Comparison of ENCODE assay signal across 9 cellular contexts in the genomic region with DNA sequence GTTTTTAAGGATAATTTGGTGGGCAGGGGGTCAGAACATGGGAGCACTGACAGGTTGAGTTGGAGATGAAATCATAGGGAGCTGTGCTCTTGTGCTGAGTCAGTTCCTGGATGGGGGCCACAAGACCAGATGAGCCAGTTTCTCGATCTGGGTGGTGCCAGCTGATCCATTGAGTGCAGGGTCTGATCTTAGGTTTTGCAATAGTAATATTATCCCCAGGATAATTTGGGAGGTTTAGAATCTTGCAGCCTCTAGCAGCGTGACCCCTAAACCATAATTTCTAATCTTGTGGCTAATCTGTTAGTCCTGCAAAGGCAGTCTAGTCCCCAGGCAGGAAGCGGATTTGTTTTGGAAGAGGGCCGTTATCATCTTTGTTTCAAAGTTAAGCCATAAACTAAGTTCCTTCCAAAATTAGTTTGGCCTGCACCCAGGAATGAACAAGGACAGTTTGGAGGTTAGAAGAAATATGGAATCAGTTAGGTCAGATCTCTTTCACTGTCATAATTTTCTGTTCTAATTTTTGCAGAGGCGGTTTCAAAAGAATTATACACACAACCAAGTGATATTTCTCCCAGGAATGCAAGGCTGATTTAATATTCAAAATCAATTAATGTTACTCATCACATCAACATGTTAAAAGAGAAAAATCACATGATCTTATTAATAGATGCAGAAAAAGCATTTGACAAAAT. TPM values are rescaled to one million over a fixed set of nuclear protein-coding genes. Genes with fewer than 3 reads are reported as not detected.
A peak's percentile ranks its signal among the peaks of the same experiment; 100 is the strongest.
DNase-seq lines count a peak whose midpoint lies in the region; ATAC-seq, FAIRE-seq and TF ChIP-seq lines count a peak whose summit lies in the region.
"Had no signal": no experiment of that assay in that cellular context is flagged by ENCODE, and none has a peak within 500 bp of the region (broad histone marks: within the 10 kb centered on the region; RNA-seq: fewer than 3 reads in every experiment).

No MANE protein-coding gene starts in this region.

- no peaks in the 10 kb centered on the region for H3K23me2 ChIP-seq in H1 (ENCODE audit: low read depth, low read length)

- H3K4me1 Mint-ChIP-seq in activated CD4-positive, alpha-beta T cell treated with anti-CD3 and anti-CD28 coated beads, Interleukin-2, amount 10 ng/mL, durations not matched to agents 7 days and 5 days = peaks cover 7% of the 10 kb centered on the region
- H3K4me1 Mint-ChIP-seq: activated naive CD4-positive, alpha-beta T cell treated with anti-CD3 and anti-CD28 coated beads, Interleukin-2, amount 50 U/mL, for 24 hours had no signal

- 0 out of 2 replicates have a peak overlapping the region, but pooled peaks have one; percentile 11 for H2AFZ ChIP-seq in H1 (ENCODE audit: low read length)

- no peak overlapping the region for H2BK12ac ChIP-seq in H1 (ENCODE audit: low read depth, low read length)

- H4K91ac ChIP-seq in H1 (replicated peaks; ENCODE audit: insufficient read length, low read length) = no peak overlapping the region

- H3K4me3 ChIP-seq in H1 (ENCODE audit: extremely low read depth in 1 of 4, insufficient read depth in 2 of 4, low read depth in 3 of 4, low read length in 4 of 4) = no peak overlapping the region
- H3K4me3 ChIP-seq in mucosa of descending colon = no peak overlapping the region

- H3K27ac Mint-ChIP-seq in activated CD4-positive, alpha-beta T cell treated with anti-CD3 and anti-CD28 coated beads, Interleukin-2, amount 10 ng/mL, durations not matched to agents 7 days and 5 days = no peak overlapping the region
- H3K27ac Mint-ChIP-seq: activated naive CD4-positive, alpha-beta T cell treated with anti-CD3 and anti-CD28 coated beads, Interleukin-2, amount 50 U/mL, for 24 hours had no signal

- 80% methylated on average over 5 of the region's 5 CpGs; no CpG with 5 or more reads in 1 of the 2 experiments for WGBS in H1 (ENCODE audit: extremely low coverage in 1 of 2, insufficient coverage in 1 of 2, insufficient read length in 1 of 2, insufficient replicate concordance in 2 of 2, low coverage in 1 of 2, low lambda C conversion rate in 2 of 2, missing lambda C conversion rate in 1 of 2), 2 experiments

- H3K36me3 ChIP-seq in H1 (ENCODE audit: control insufficient read depth in 2 of 4, insufficient read depth in 4 of 4, low read length in 3 of 4) = no peaks in the 10 kb centered on the region
- no peaks in the 10 kb centered on the region for H3K36me3 ChIP-seq in mucosa of descending colon (ENCODE audit: low read depth)

- H2BK120ac ChIP-seq in H1 (replicated peaks; ENCODE audit: low read depth, low read length) = no peak overlapping the region

- H3K23ac ChIP-seq in H1 (ENCODE audit: insufficient read length) = no peak overlapping the region

- TF ChIP-seq CTCF in H1 (IDR thresholded peaks at IDR 0.05; ENCODE audit: control extremely low read depth in 1 of 3, insufficient read depth in 1 of 3, low read depth in 1 of 3, low read length in 3 of 3) = no peak
- no peak for TF ChIP-seq CTCF in mucosa of descending colon (IDR thresholded peaks at IDR 0.05)

- no peak for TF ChIP-seq EP300 in H1 (IDR thresholded peaks at IDR 0.05; ENCODE audit: borderline replicate concordance in 1 of 2, low read depth in 2 of 2, low read length in 2 of 2)

- no peak overlapping the region for H2AK5ac ChIP-seq in H1 (ENCODE audit: low read depth, low read length)

- no peaks in the 10 kb centered on the region; a peak in 1 of 4 replicates for H3K9me3 ChIP-seq in H1 (ENCODE audit: insufficient read depth in 2 of 2, low read depth in 1 of 2, low read length in 1 of 2)
- no peaks in the 10 kb centered on the region for H3K9me3 ChIP-seq in mucosa of descending colon

- no peak for TF ChIP-seq RAD21 in H1 (IDR thresholded peaks at IDR 0.05 in 1 of 2, conservative IDR thresholded peaks at IDR 0.05 in 1 of 2; ENCODE audit: low read depth in 2 of 2, low read length in 2 of 2)

- POLR2A ChIA-PET in H1 (lab: Charles Lee; ENCODE audit: partially characterized antibody) = interaction anchor here (0.6 kb wide), 1 partner anchor 24 kb away, joined by 3 read pairs; no protein-coding TSS in a partner anchor
- POLR2A ChIA-PET in activated CD4-positive, alpha-beta T cell treated with anti-CD3 and anti-CD28 coated beads, Interleukin-2, amount 10 ng/mL, durations not matched to agents 7 days and 5 days (lab: Charles Lee) = no interaction called here

- no peak overlapping the region for H3K27ac ChIP-seq in H1 (ENCODE audit: low read depth, low read length)

- no peak overlapping the region; a peak in 1 of 7 replicates for H3K9ac ChIP-seq in H1 (replicated peaks in 1 of 4; ENCODE audit: extremely low read depth in 1 of 4, low read depth in 3 of 4, low read length in 3 of 4)

- H4K20me1 ChIP-seq in H1 (replicated peaks in 1 of 2; ENCODE audit: control insufficient read depth in 1 of 2, insufficient read depth in 2 of 2, low read length in 2 of 2) = no peaks in the 10 kb centered on the region

- H3K36me3 Mint-ChIP-seq in activated CD4-positive, alpha-beta T cell treated with anti-CD3 and anti-CD28 coated beads, Interleukin-2, amount 10 ng/mL, durations not matched to agents 7 days and 5 days (ENCODE audit: low read depth) = no peaks in the 10 kb centered on the region
- H3K36me3 Mint-ChIP-seq: activated naive CD4-positive, alpha-beta T cell treated with anti-CD3 and anti-CD28 coated beads, Interleukin-2, amount 50 U/mL, for 24 hours had no signal

- H3K56ac ChIP-seq in H1 (replicated peaks; ENCODE audit: insufficient read length, low read depth, low read length) = no peak overlapping the region

- no peak for TF ChIP-seq POLR2A in H1 (IDR thresholded peaks at IDR 0.05; ENCODE audit: control extremely low read depth in 1 of 2, low read depth in 2 of 2, low read length in 2 of 2)

- H3K4ac ChIP-seq in H1 (replicated peaks; ENCODE audit: insufficient read length, low read depth, low read length) = no peak overlapping the region

- H2BK15ac ChIP-seq in H1 (ENCODE audit: low read length) = no peak overlapping the region

- CTCF ChIA-PET in H1 (lab: Charles Lee; ENCODE audit: partially characterized antibody) = interaction anchor here (0.9 kb wide), 1 partner anchor 87 kb away, joined by 7 read pairs; no protein-coding TSS in a partner anchor
- CTCF ChIA-PET in activated CD4-positive, alpha-beta T cell treated with anti-CD3 and anti-CD28 coated beads, Interleukin-2, amount 10 ng/mL, durations not matched to agents 7 days and 5 days (lab: Charles Lee) = interaction anchor here (0.6 kb wide), 1 partner anchor 428 kb away, joined by 3 read pairs; no protein-coding TSS in a partner anchor

- FAIRE-seq in H1 (lab: Jason Lieb, UNC) = no peak

- H3K27me3 Mint-ChIP-seq in activated CD4-positive, alpha-beta T cell treated with anti-CD3 and anti-CD28 coated beads, Interleukin-2, amount 10 ng/mL, durations not matched to agents 7 days and 5 days = peaks cover 19% of the 10 kb centered on the region
- H3K27me3 Mint-ChIP-seq: activated naive CD4-positive, alpha-beta T cell treated with anti-CD3 and anti-CD28 coated beads, Interleukin-2, amount 50 U/mL, for 24 hours had no signal

- no peak overlapping the region for H3K14ac ChIP-seq in H1 (ENCODE audit: insufficient read length)

- H3K4me3 Mint-ChIP-seq in activated CD4-positive, alpha-beta T cell treated with anti-CD3 and anti-CD28 coated beads, Interleukin-2, amount 10 ng/mL, durations not matched to agents 7 days and 5 days = no peak overlapping the region
- H3K4me3 Mint-ChIP-seq: activated naive CD4-positive, alpha-beta T cell treated with anti-CD3 and anti-CD28 coated beads, Interleukin-2, amount 50 U/mL, for 24 hours had no signal

- no peak overlapping the region; the same call in 1 of the 2 replicates for H3K18ac ChIP-seq in H1 (ENCODE audit: extremely low read depth, low read length)

- ATAC-seq in mucosa of descending colon = no peak

- H3K79me1 ChIP-seq in H1 (ENCODE audit: low read depth, low read length) = no peaks in the 10 kb centered on the region

- H3K4me1 ChIP-seq in H1 (replicated peaks in 1 of 4; ENCODE audit: control insufficient read depth in 3 of 4, insufficient read depth in 4 of 4, low read length in 3 of 4) (peaks cover 0 to 4% (median 3%) of the 10 kb centered on the region in 4 experiments; a peak in 2 of 7 replicates), mucosa of descending colon (ENCODE audit: low read depth) (peaks cover 3% of the 10 kb centered on the region)

- peak; percentile 2 for DNase-seq in D341Med (ENCODE audit: low spot score)
- peak; percentile 56 for DNase-seq in NCI-H1694 (lab: John Stamatoyannopoulos, UW)
- DNase-seq in H1 (ENCODE audit: low read depth in 1 of 2, low spot score in 2 of 2) = no peak
- peak in 2 of 3 donors; percentile 48 to 53 for DNase-seq in mucosa of descending colon
- DNase-seq in SHP77 (lab: John Stamatoyannopoulos, UW) = no peak
- DNase-seq in stimulated activated CD4-positive, alpha-beta T cell treated with anti-CD3 and anti-CD28 coated beads, Interleukin-2, amount 100 ng/mL, for 48 hours = no peak
- no peak for DNase-seq in activated effector memory CD4-positive, alpha-beta T cell treated with Interleukin-2 at 50 U/mL for 16 hours
- DNase-seq in activated CD4-positive, alpha-beta T cell treated with anti-CD3 and anti-CD28 coated beads, Interleukin-2, amount 10 ng/mL, durations not matched to agents 7 days and 5 days = no peak

- no peak overlapping the region for H3K4me2 ChIP-seq in H1 (ENCODE audit: insufficient read depth in 1 of 2, low read depth in 2 of 2, low read length in 2 of 2)

- H4K8ac ChIP-seq in H1 (ENCODE audit: extremely low read depth, insufficient read depth, low read length) = no peak overlapping the region

- intact Hi-C loops in mucosa of descending colon (cut with DNase I, micrococcal nuclease) = no loop called here

- no peak overlapping the region for H4K5ac ChIP-seq in H1 (ENCODE audit: insufficient read length, low read depth, low read length)

- H3K9me3 Mint-ChIP-seq in activated CD4-positive, alpha-beta T cell treated with anti-CD3 and anti-CD28 coated beads, Interleukin-2, amount 10 ng/mL, durations not matched to agents 7 days and 5 days = no peaks in the 10 kb centered on the region
- H3K9me3 Mint-ChIP-seq: activated naive CD4-positive, alpha-beta T cell treated with anti-CD3 and anti-CD28 coated beads, Interleukin-2, amount 50 U/mL, for 24 hours had no signal

- H3K27me3 ChIP-seq in H1 (replicated peaks in 1 of 4; ENCODE audit: control insufficient read depth in 3 of 4, extremely low read depth in 1 of 4, insufficient read depth in 3 of 4, low read length in 3 of 4) = no peaks in the 10 kb centered on the region

- no peak overlapping the region for H2BK20ac ChIP-seq in H1 (ENCODE audit: low read length)

- no peak overlapping the region for H2BK5ac ChIP-seq in H1 (ENCODE audit: low read depth, low read length)

- no peaks in the 10 kb centered on the region for H3K79me2 ChIP-seq in H1 (ENCODE audit: control insufficient read depth in 1 of 2, insufficient read depth in 2 of 2, low read length in 2 of 2)

RNA-seq across cellular contexts. Expression of gene DBI, which starts 23.0 kb away (rescaled TPM):
- 180 and 186 TPM in 2 replicates for total RNA-seq in H1 (2021; fragmentation: NEBNext Ultra II Directional; extraction: Animal tissue kit (Norgen Biotek cat#: 25700))
- 116 and 212 TPM in 2 replicates for polyA plus RNA-seq in H1 (2011; rRNA removed)
- 295 TPM for polyA plus RNA-seq in H1 (2011; cell fraction: cytosol; rRNA removed)
- 74.9 TPM for polyA plus RNA-seq in H1 (2011; cell fraction: nucleus; rRNA removed)
- polyA plus RNA-seq in H1 (2012, experiment 1 of 2) = 342 to 401 TPM (median 370 TPM) in 4 replicates
- polyA plus RNA-seq in H1 (2012, experiment 2 of 2) = 377 TPM
- polyA plus RNA-seq in H1 (2013, experiment 1 of 2) = 716 TPM
- 804 TPM for polyA plus RNA-seq in H1 (2013, experiment 2 of 2)
- 61.1 and 68.3 TPM in 2 replicates for polyA minus RNA-seq in H1 (2011; rRNA and poly(A)+ RNA removed)
- polyA minus RNA-seq in H1 (2011; cell fraction: cytosol; rRNA and poly(A)+ RNA removed) = 41.0 TPM
- 85.9 TPM for polyA minus RNA-seq in H1 (2011; cell fraction: nucleus; rRNA and poly(A)+ RNA removed)
- total RNA-seq in mucosa of descending colon = 100 to 1,000 TPM; 109 to 235 (median 221) TPM
- total RNA-seq in activated CD4-positive, alpha-beta T cell treated with anti-CD3 and anti-CD28 coated beads, Interleukin-2, amount 10 ng/mL, durations not matched to agents 7 days and 5 days = 100 to 1,000 TPM; 130 to 136 TPM

RNA-seq across cellular contexts. Expression of gene C2orf76, which starts 23.1 kb away (rescaled TPM):
- total RNA-seq in H1 (2021; fragmentation: NEBNext Ultra II Directional; extraction: Animal tissue kit (Norgen Biotek cat#: 25700)) = 5.0 and 6.2 TPM in 2 replicates
- polyA plus RNA-seq in H1 (2011; rRNA removed) = 2.1 and 4.4 TPM in 2 replicates
- polyA plus RNA-seq in H1 (2011; cell fraction: cytosol; rRNA removed) = 4.4 TPM
- polyA plus RNA-seq in H1 (2011; cell fraction: nucleus; rRNA removed) = 1.1 TPM
- 5.8 to 14.0 TPM (median 6.5 TPM) in 4 replicates for polyA plus RNA-seq in H1 (2012, experiment 1 of 2)
- polyA plus RNA-seq in H1 (2012, experiment 2 of 2) = 5.7 TPM
- polyA plus RNA-seq in H1 (2013, experiment 1 of 2) = 9.5 TPM
- polyA plus RNA-seq in H1 (2013, experiment 2 of 2) = 8.3 TPM
- polyA minus RNA-seq in H1 (2011; rRNA and poly(A)+ RNA removed) = 1.4 and 2.1 TPM in 2 replicates
- polyA minus RNA-seq in H1 (2011; cell fraction: cytosol; rRNA and poly(A)+ RNA removed) = 1.2 TPM
- polyA minus RNA-seq in H1 (2011; cell fraction: nucleus; rRNA and poly(A)+ RNA removed) = 3.8 TPM
- total RNA-seq in mucosa of descending colon = 10 to 100 TPM in 1 of 3 donors, 1 to 10 TPM in 2; 5.4 to 11.2 (median 5.5) TPM
- total RNA-seq in activated CD4-positive, alpha-beta T cell treated with anti-CD3 and anti-CD28 coated beads, Interleukin-2, amount 10 ng/mL, durations not matched to agents 7 days and 5 days = 1 to 10 TPM; 5.4 to 6.2 TPM

RNA-seq across cellular contexts. Expression of gene TMEM37, which starts 41.9 kb away (rescaled TPM):
- total RNA-seq in H1 (2021; fragmentation: NEBNext Ultra II Directional; extraction: Animal tissue kit (Norgen Biotek cat#: 25700)) = 9.9 and 11.0 TPM in 2 replicates
- polyA plus RNA-seq in H1 (2011; rRNA removed) = 16.2 and 20.4 TPM in 2 replicates
- polyA plus RNA-seq in H1 (2011; cell fraction: cytosol; rRNA removed) = 13.4 TPM
- 13.5 TPM for polyA plus RNA-seq in H1 (2011; cell fraction: nucleus; rRNA removed)
- polyA plus RNA-seq in H1 (2012, experiment 1 of 2) = 7.9 to 9.4 TPM (median 8.6 TPM) in 4 replicates
- 12.2 TPM for polyA plus RNA-seq in H1 (2012, experiment 2 of 2)
- 9.0 TPM for polyA plus RNA-seq in H1 (2013, experiment 1 of 2)
- 10.0 TPM for polyA plus RNA-seq in H1 (2013, experiment 2 of 2)
- 6.5 and 8.2 TPM in 2 replicates for polyA minus RNA-seq in H1 (2011; rRNA and poly(A)+ RNA removed)
- polyA minus RNA-seq in H1 (2011; cell fraction: cytosol; rRNA and poly(A)+ RNA removed) = 4.6 TPM
- 9.5 TPM for polyA minus RNA-seq in H1 (2011; cell fraction: nucleus; rRNA and poly(A)+ RNA removed)
- total RNA-seq in mucosa of descending colon = 100 to 1,000 TPM in 2 of 3 donors, 10 to 100 TPM in 1; 54.0 to 173 (median 100) TPM
- total RNA-seq in activated CD4-positive, alpha-beta T cell treated with anti-CD3 and anti-CD28 coated beads, Interleukin-2, amount 10 ng/mL, durations not matched to agents 7 days and 5 days = not detected

Comparison
In these comparisons a context has a peak if more than half of its experiments do, and no peak if none do; other contexts are left out.
1. DNase-seq: peak in D341Med (single experiment), NCI-H1694 (single experiment) and mucosa of descending colon (2 of 3); none in H1 (0 of 2), SHP77 (0 of 2), stimulated activated CD4-positive, alpha-beta T cell treated with anti-CD3 and anti-CD28 coated beads, Interleukin-2, amount 100 ng/mL, for 48 hours (0 of 2), activated effector memory CD4-positive, alpha-beta T cell treated with Interleukin-2 at 50 U/mL for 16 hours (single experiment) and activated CD4-positive, alpha-beta T cell treated with anti-CD3 and anti-CD28 coated beads, Interleukin-2, amount 10 ng/mL, durations not matched to agents 7 days and 5 days (single experiment).
2. RNA of gene TMEM37, which starts 41.9 kb away (total RNA-seq): 54.0 to 173 TPM in mucosa of descending colon and 9.9 to 11.0 TPM in H1; not detected in activated CD4-positive, alpha-beta T cell treated with anti-CD3 and anti-CD28 coated beads, Interleukin-2, amount 10 ng/mL, durations not matched to agents 7 days and 5 days; every median in the first group is over 10 times any median in the second.